ENCODE assay signal across 18 cellular contexts in genomic region chr6:97885230-97885772, GRCh38.
"Had no signal": no experiment of that assay in that cellular context is flagged by ENCODE, and none has a peak within 500 bp of the region (broad histone marks: within the 10 kb centered on the region; RNA-seq: fewer than 3 reads in every experiment).

No MANE protein-coding gene starts in this region.

- H3K4me3 ChIP-seq: adrenal gland, ascending aorta, lower lobe of right lung, right lobe of liver, skin epidermis, tibial nerve had no signal

- DNase-seq: activated T-cell treated with anti-CD3 and anti-CD28 coated beads, Interleukin-2, amount 50 U/mL, for 24 hours; adrenal gland; effector memory CD4-positive, alpha-beta T cell; foreskin keratinocyte; kidney; lower lobe of right lung; naive thymus-derived CD4-positive, alpha-beta T cell; right lobe of liver; stimulated activated CD4-positive, alpha-beta T cell treated with anti-CD3 and anti-CD28 coated beads, Interleukin-2, amount 100 ng/mL, for 24 hours; stimulated activated naive CD8-positive, alpha-beta T cell treated with anti-CD3 and anti-CD28 coated beads, Interleukin-15, amount 100 ng/mL, for 72 hours; T-helper 9 cell had no signal

- H3K9me3 ChIP-seq: adrenal gland, ascending aorta, lower lobe of right lung, right lobe of liver, tibial nerve had no signal

- H3K9ac ChIP-seq: parathyroid adenoma had no signal

- H3K27me3 ChIP-seq: adrenal gland, ascending aorta, foreskin keratinocyte, right lobe of liver, tibial nerve had no signal

- H3K27ac ChIP-seq: adrenal gland, ascending aorta, foreskin keratinocyte, lower lobe of right lung, parathyroid adenoma, right lobe of liver, skin epidermis, tibial nerve had no signal

- H3K36me3 ChIP-seq: adrenal gland, ascending aorta, lower lobe of right lung, right lobe of liver, tibial nerve had no signal

- H3K4me1 ChIP-seq: adrenal gland, ascending aorta, foreskin keratinocyte, lower lobe of right lung, parathyroid adenoma, right lobe of liver, tibial nerve had no signal

- H3K79me2 ChIP-seq: parathyroid adenoma had no signal

- H2AFZ ChIP-seq: parathyroid adenoma had no signal

- ATAC-seq: activated T-helper 17 cell treated with anti-CD3 and anti-CD28 coated beads, Interleukin-2, amount 50 U/mL, for 72 hours; foreskin keratinocyte; left lobe of liver; lower lobe of right lung; naive thymus-derived CD4-positive, alpha-beta T cell; right lobe of liver; stimulated activated effector memory CD8-positive, alpha-beta T cell treated with anti-CD3 and anti-CD28 coated beads, Interleukin-12 subunit alpha, Interleukin-12 subunit beta, amount 100 ng/mL, for 72 hours; stimulated activated naive CD8-positive, alpha-beta T cell treated with anti-CD3 and anti-CD28 coated beads, Interleukin-15, amount 100 ng/mL, for 72 hours had no signal
